ENCODE assay signal across 11 cellular contexts in genomic region chr2:219406861-219407230, GRCh38. TPM values are rescaled to one million over a fixed set of nuclear protein-coding genes. Genes with fewer than 3 reads are reported as not detected.
DNase-seq lines count a peak whose midpoint lies in the region; ATAC-seq and TF ChIP-seq lines count a peak whose summit lies in the region.
"Had no signal": no experiment of that assay in that cellular context is flagged by ENCODE, and none has a peak within 500 bp of the region (broad histone marks: within the 10 kb centered on the region; RNA-seq: fewer than 3 reads in every experiment).

No MANE protein-coding gene starts in this region.

- TF ChIP-seq CTCF in left ventricle myocardium inferior (IDR thresholded peaks at IDR 0.05; ENCODE audit: borderline replicate concordance), result no peak
- no peak for TF ChIP-seq CTCF in thyroid gland (IDR thresholded peaks at IDR 0.05)

- TF ChIP-seq POLR2A in thyroid gland (IDR thresholded peaks at IDR 0.05), result no peak

- intact Hi-C loops in left ventricle myocardium inferior (cut with micrococcal nuclease), result no loop called here
- intact Hi-C loops in thyroid gland (cut with DNase I), result loop anchor here (5.0 to 10.0 kb wide), 2 partner anchors 45 to 228 kb away; no protein-coding TSS in a partner anchor

- H3K27ac ChIP-seq in left ventricle myocardium inferior (replicated peaks) (peak overlapping the region; percentile 96), thyroid gland (no peak overlapping the region)

- ATAC-seq in HG03469 (IDR thresholded peaks at IDR 0.05; ENCODE audit: unreplicated experiment) (no peak), HG02588 (IDR thresholded peaks at IDR 0.05; ENCODE audit: unreplicated experiment) (no peak)

- peak overlapping the region; percentile 56 for H3K4me2 ChIP-seq in skeletal muscle satellite cell (ENCODE audit: low read length)

- H3K4me3 ChIP-seq in left ventricle myocardium inferior (no peak overlapping the region), skeletal muscle satellite cell (ENCODE audit: low read length) (peak overlapping the region; percentile 20), thyroid gland (replicated peaks in 1 of 3) (no peak overlapping the region)

- no peaks in the 10 kb centered on the region for H3K36me3 ChIP-seq in left ventricle myocardium inferior
- H3K36me3 ChIP-seq in skeletal muscle satellite cell (ENCODE audit: insufficient read depth, low read length), result no peaks in the 10 kb centered on the region
- H3K36me3 ChIP-seq in thyroid gland, result no peaks in the 10 kb centered on the region

- DNase-seq in GOT3 (lab: John Stamatoyannopoulos, UW) (peak; percentile 40), astrocyte of the hippocampus (ENCODE audit: low read depth, low spot score) (peak; percentile 87), left ventricle myocardium inferior (peak; percentile 72), thyroid gland (no peak)
- no peak for DNase-seq in stimulated activated CD4-positive, alpha-beta T cell treated with anti-CD3 and anti-CD28 coated beads, Interleukin-12 subunit alpha, Interleukin-12 subunit beta, amount 100 ng/mL, for 4 hours
- DNase-seq: activated naive CD4-positive, alpha-beta T cell treated with Interleukin-2 at 50 U/mL for 16 hours; DMS153; Karpas-422 had no signal

- H3K4me1 ChIP-seq in left ventricle myocardium inferior (peaks cover 65% of the 10 kb centered on the region), skeletal muscle satellite cell (ENCODE audit: control insufficient read depth, insufficient read depth, low read length) (peaks cover 39% of the 10 kb centered on the region), thyroid gland (peaks cover 0 to 5% of the 10 kb centered on the region in 2 donors)

- H3K9me3 ChIP-seq in left ventricle myocardium inferior (replicated peaks) (peaks cover 4% of the 10 kb centered on the region), skeletal muscle satellite cell (replicated peaks; ENCODE audit: low read length) (no peaks in the 10 kb centered on the region), thyroid gland (no peaks in the 10 kb centered on the region)

- WGBS in thyroid gland, 2 donors, result 77 to 82% methylated on average over 3 of the region's 3 CpGs

- H3K9ac ChIP-seq in skeletal muscle satellite cell (ENCODE audit: low read depth, low read length), result peak overlapping the region; percentile 61

- H3K27me3 ChIP-seq in left ventricle myocardium inferior (ENCODE audit: low read depth), result peaks cover 23% of the 10 kb centered on the region
- H3K27me3 ChIP-seq in skeletal muscle satellite cell (ENCODE audit: control insufficient read depth, insufficient read depth, low read length), result no peaks in the 10 kb centered on the region
- H3K27me3 ChIP-seq in thyroid gland, result no peaks in the 10 kb centered on the region

RNA-seq across cellular contexts. Expression of gene DES, which starts 11.3 kb away (rescaled TPM):
- total RNA-seq in left ventricle myocardium inferior (15,954 TPM), thyroid gland (10 to 100 TPM; 26.7 to 54.4 (median 28.7) TPM)
- 73.8 and 446 TPM in 2 replicates for total RNA-seq in skeletal muscle satellite cell (2012; rRNA removed)

RNA-seq across cellular contexts. Expression of gene DNPEP, which starts 19.1 kb away (rescaled TPM):
- 73.0 TPM for total RNA-seq in left ventricle myocardium inferior
- total RNA-seq in skeletal muscle satellite cell (2012; rRNA removed), result 69.5 and 79.3 TPM in 2 replicates
- total RNA-seq in thyroid gland, result 10 to 100 TPM; 35.9 to 49.5 (median 41.6) TPM

RNA-seq across cellular contexts. Expression of gene SPEG, which starts 27.8 kb away (rescaled TPM):
- total RNA-seq in left ventricle myocardium inferior, result 145 TPM
- 9.6 and 11.4 TPM in 2 replicates for total RNA-seq in skeletal muscle satellite cell (2012; rRNA removed)
- total RNA-seq in thyroid gland, result 1 to 10 TPM; 1.9 to 3.5 (median 3.3) TPM

Comparison
In these comparisons a context has a peak if more than half of its experiments do, and no peak if none do; other contexts are left out.
1. DNase-seq: peak in GOT3 (single experiment), astrocyte of the hippocampus (single experiment) and left ventricle myocardium inferior (single experiment); none in thyroid gland (0 of 2) and stimulated activated CD4-positive, alpha-beta T cell treated with anti-CD3 and anti-CD28 coated beads, Interleukin-12 subunit alpha, Interleukin-12 subunit beta, amount 100 ng/mL, for 4 hours (single experiment).
2. RNA of gene DES, which starts 11.3 kb away (total RNA-seq): 15,954 TPM in left ventricle myocardium inferior (single experiment); 26.7 to 54.4 TPM in thyroid gland; every median in the first group is over 100 times any median in the second.
3. RNA of gene SPEG, which starts 27.8 kb away (total RNA-seq): 145 TPM in left ventricle myocardium inferior (single experiment); 1.9 to 3.5 TPM in thyroid gland; every median in the first group is over 10 times any median in the second.